ENCODE assay signal across 8 cellular contexts in the genomic region with DNA sequence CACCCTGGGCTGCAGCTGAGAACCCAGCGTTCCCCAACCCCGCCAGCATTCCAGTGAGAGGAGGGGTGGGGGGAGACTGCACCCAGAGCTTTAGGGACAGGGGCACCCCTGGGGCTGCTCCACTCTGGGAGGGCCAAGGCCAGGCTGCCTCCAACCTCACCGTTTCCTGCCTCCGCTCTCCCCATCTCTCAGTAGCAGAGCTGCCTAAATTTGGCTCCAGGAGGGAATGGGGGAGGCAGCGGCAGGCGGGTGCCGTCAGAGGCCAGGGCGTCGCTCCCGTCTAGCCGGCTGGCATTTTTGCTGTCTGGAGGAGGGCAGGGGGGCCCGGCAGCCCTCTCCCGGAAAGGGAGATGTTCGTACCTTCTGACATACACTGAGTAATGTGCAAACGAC. TPM values are rescaled to one million over a fixed set of nuclear protein-coding genes. Genes with fewer than 3 reads are reported as not detected.
DNase-seq lines count a peak whose midpoint lies in the region; ATAC-seq and TF ChIP-seq lines count a peak whose summit lies in the region.

No MANE protein-coding gene starts in this region.

- ATAC-seq in activated naive CD8-positive, alpha-beta T cell treated with anti-CD3 and anti-CD28 coated beads, Interleukin-2, amount 50 U/mL, for 24 hours = no peak
- no peak for ATAC-seq in HG02610 (IDR thresholded peaks at IDR 0.05; ENCODE audit: unreplicated experiment)

- H3K36me3 Mint-ChIP-seq in activated naive CD8-positive, alpha-beta T cell treated with anti-CD3 and anti-CD28 coated beads, Interleukin-2, amount 50 U/mL, for 24 hours (ENCODE audit: low read depth) = peaks cover 2% of the 10 kb centered on the region
- no peaks in the 10 kb centered on the region for H3K36me3 Mint-ChIP-seq in mesothelial cell of epicardium

- peaks cover 21% of the 10 kb centered on the region for H3K4me1 ChIP-seq in NT2/D1 (ENCODE audit: insufficient read depth, insufficient read length)

- H3K27me3 ChIP-seq in NT2/D1 (ENCODE audit: insufficient read depth, insufficient read length) = peaks cover 13% of the 10 kb centered on the region

- H3K4me1 Mint-ChIP-seq in activated naive CD8-positive, alpha-beta T cell treated with anti-CD3 and anti-CD28 coated beads, Interleukin-2, amount 50 U/mL, for 24 hours = peaks cover 85% of the 10 kb centered on the region
- H3K4me1 Mint-ChIP-seq in mesothelial cell of epicardium = peaks cover 63% of the 10 kb centered on the region

- DNase-seq in AG20443 (ENCODE audit: low spot score) (peak; percentile 57), NT2/D1 (ENCODE audit: low read depth, low spot score) (no peak), mesothelial cell of epicardium (ENCODE audit: low spot score in 2 of 2, unreplicated experiment in 2 of 2) (peak in 1 of 2 experiments; percentile 74), glomerular visceral epithelial cell (ENCODE audit: extremely low spot score) (no peak), HuH-7.5 (ENCODE audit: low spot score) (no peak), D341Med (ENCODE audit: low spot score) (no peak)
- DNase-seq in activated naive CD8-positive, alpha-beta T cell treated with anti-CD3 and anti-CD28 coated beads, Interleukin-2, amount 50 U/mL, for 24 hours = no peak

- H3K9me3 Mint-ChIP-seq in activated naive CD8-positive, alpha-beta T cell treated with anti-CD3 and anti-CD28 coated beads, Interleukin-2, amount 50 U/mL, for 24 hours = no peaks in the 10 kb centered on the region
- no peaks in the 10 kb centered on the region for H3K9me3 Mint-ChIP-seq in mesothelial cell of epicardium

- no peaks in the 10 kb centered on the region for H3K9me3 ChIP-seq in NT2/D1 (ENCODE audit: insufficient read depth, low read length)

- H3K4me3 ChIP-seq in NT2/D1 (ENCODE audit: insufficient read length, low read depth) = peak overlapping the region; percentile 8

- peak overlapping the region; percentile 42 for H3K9ac ChIP-seq in NT2/D1 (ENCODE audit: insufficient read length, low read depth)

- TF ChIP-seq CTCF in mesothelial cell of epicardium (IDR thresholded peaks at IDR 0.05; ENCODE audit: unreplicated experiment) = no peak

- H3K36me3 ChIP-seq in NT2/D1 (ENCODE audit: insufficient read depth, insufficient read length, low read length) = no peaks in the 10 kb centered on the region

- H3K27ac Mint-ChIP-seq in activated naive CD8-positive, alpha-beta T cell treated with anti-CD3 and anti-CD28 coated beads, Interleukin-2, amount 50 U/mL, for 24 hours = peak overlapping the region; percentile 99
- peak overlapping the region; percentile 93 for H3K27ac Mint-ChIP-seq in mesothelial cell of epicardium

- H3K4me3 Mint-ChIP-seq in activated naive CD8-positive, alpha-beta T cell treated with anti-CD3 and anti-CD28 coated beads, Interleukin-2, amount 50 U/mL, for 24 hours = peak overlapping the region; percentile 62
- H3K4me3 Mint-ChIP-seq in mesothelial cell of epicardium = peak overlapping the region; percentile 31

- H3K27me3 Mint-ChIP-seq in activated naive CD8-positive, alpha-beta T cell treated with anti-CD3 and anti-CD28 coated beads, Interleukin-2, amount 50 U/mL, for 24 hours = no peaks in the 10 kb centered on the region
- H3K27me3 Mint-ChIP-seq in mesothelial cell of epicardium (ENCODE audit: low read depth) = no peaks in the 10 kb centered on the region

RNA-seq across cellular contexts. Expression of gene NOL4L, which starts 46.6 kb away (rescaled TPM):
- 90.6 to 93.7 TPM (median 91.3 TPM) in 3 replicates for total RNA-seq in mesothelial cell of epicardium
